1 cellular context compared by ENCODE assay signal in the genomic region with DNA sequence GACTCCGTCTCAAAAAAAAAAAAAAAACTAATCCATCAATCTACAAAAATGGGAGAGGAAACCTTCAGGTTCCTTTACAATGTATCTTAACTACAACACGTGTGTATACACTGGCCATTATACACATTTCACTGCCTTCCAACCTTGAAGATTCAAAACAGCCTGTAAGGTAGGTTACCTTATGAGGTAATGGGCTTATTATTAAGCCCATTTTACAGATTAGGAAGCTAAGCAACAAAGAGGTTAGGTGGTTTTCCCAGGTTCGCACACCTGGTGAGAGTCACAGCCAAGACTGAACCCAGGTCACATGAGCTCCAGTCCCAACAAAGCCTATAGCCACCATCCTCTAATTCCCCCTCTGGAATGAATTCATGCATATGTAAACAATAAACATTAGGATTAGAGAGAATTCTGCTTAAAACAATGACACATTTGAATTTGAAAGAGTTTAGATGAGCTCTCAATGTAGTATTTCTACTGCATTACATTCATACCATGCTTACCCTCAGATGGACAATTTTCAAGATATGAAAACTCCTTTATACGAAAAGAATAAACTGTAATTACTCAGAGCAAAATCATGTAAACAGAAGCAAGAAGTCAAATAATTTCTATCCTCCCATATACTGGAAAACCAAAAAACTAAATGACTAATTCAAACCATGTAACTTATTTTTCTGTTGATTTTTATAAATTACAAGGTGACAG.
TF ChIP-seq lines count a peak whose summit lies in the region.

No MANE protein-coding gene starts in this region.

TF ChIP-seq in GM23338, 12 proteins besides CTCF, POLR2A, EP300 and RAD21 (continued from another document):
- TF ChIP-seq, protein P1, sequence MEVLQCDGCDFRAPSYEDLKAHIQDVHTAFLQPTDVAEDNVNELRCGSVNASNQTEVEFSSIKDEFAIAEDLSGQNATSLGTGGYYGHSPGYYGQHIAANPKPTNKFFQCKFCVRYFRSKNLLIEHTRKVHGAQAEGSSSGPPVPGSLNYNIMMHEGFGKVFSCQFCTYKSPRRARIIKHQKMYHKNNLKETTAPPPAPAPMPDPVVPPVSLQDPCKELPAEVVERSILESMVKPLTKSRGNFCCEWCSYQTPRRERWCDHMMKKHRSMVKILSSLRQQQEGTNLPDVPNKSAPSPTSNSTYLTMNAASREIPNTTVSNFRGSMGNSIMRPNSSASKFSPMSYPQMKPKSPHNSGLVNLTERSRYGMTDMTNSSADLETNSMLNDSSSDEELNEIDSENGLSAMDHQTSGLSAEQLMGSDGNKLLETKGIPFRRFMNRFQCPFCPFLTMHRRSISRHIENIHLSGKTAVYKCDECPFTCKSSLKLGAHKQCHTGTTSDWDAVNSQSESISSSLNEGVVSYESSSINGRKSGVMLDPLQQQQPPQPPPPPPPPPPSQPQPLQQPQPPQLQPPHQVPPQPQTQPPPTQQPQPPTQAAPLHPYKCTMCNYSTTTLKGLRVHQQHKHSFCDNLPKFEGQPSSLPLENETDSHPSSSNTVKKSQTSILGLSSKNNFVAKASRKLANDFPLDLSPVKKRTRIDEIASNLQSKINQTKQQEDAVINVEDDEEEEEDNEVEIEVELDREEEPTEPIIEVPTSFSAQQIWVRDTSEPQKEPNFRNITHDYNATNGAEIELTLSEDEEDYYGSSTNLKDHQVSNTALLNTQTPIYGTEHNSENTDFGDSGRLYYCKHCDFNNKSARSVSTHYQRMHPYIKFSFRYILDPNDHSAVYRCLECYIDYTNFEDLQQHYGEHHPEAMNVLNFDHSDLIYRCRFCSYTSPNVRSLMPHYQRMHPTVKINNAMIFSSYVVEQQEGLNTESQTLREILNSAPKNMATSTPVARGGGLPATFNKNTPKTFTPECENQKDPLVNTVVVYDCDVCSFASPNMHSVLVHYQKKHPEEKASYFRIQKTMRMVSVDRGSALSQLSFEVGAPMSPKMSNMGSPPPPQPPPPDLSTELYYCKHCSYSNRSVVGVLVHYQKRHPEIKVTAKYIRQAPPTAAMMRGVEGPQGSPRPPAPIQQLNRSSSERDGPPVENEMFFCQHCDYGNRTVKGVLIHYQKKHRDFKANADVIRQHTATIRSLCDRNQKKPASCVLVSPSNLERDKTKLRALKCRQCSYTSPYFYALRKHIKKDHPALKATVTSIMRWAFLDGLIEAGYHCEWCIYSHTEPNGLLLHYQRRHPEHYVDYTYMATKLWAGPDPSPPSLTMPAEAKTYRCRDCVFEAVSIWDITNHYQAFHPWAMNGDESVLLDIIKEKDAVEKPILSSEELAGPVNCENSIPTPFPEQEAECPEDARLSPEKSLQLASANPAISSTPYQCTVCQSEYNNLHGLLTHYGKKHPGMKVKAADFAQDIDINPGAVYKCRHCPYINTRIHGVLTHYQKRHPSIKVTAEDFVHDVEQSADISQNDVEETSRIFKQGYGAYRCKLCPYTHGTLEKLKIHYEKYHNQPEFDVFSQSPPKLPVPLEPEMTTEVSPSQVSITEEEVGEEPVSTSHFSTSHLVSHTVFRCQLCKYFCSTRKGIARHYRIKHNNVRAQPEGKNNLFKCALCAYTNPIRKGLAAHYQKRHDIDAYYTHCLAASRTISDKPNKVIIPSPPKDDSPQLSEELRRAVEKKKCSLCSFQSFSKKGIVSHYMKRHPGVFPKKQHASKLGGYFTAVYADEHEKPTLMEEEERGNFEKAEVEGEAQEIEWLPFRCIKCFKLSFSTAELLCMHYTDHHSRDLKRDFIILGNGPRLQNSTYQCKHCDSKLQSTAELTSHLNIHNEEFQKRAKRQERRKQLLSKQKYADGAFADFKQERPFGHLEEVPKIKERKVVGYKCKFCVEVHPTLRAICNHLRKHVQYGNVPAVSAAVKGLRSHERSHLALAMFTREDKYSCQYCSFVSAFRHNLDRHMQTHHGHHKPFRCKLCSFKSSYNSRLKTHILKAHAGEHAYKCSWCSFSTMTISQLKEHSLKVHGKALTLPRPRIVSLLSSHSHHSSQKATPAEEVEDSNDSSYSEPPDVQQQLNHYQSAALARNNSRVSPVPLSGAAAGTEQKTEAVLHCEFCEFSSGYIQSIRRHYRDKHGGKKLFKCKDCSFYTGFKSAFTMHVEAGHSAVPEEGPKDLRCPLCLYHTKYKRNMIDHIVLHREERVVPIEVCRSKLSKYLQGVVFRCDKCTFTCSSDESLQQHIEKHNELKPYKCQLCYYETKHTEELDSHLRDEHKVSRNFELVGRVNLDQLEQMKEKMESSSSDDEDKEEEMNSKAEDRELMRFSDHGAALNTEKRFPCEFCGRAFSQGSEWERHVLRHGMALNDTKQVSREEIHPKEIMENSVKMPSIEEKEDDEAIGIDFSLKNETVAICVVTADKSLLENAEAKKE (CRISPR knock-in tag; IDR thresholded peaks at IDR 0.05) = no peak
- TF ChIP-seq, protein P2, sequence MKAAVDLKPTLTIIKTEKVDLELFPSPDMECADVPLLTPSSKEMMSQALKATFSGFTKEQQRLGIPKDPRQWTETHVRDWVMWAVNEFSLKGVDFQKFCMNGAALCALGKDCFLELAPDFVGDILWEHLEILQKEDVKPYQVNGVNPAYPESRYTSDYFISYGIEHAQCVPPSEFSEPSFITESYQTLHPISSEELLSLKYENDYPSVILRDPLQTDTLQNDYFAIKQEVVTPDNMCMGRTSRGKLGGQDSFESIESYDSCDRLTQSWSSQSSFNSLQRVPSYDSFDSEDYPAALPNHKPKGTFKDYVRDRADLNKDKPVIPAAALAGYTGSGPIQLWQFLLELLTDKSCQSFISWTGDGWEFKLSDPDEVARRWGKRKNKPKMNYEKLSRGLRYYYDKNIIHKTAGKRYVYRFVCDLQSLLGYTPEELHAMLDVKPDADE (IDR thresholded peaks at IDR 0.05) = no peak
- TF ChIP-seq STAT1 (IDR thresholded peaks at IDR 0.05; ENCODE audit: unreplicated experiment) = no peak
- TF ChIP-seq POLR2AphosphoS5 (IDR thresholded peaks at IDR 0.05; ENCODE audit: low read depth) = no peak
- TF ChIP-seq JUNB (IDR thresholded peaks at IDR 0.05; ENCODE audit: unreplicated experiment) = no peak
- TF ChIP-seq ZNF114 (CRISPR knock-in tag; IDR thresholded peaks at IDR 0.05) = no peak
- no peak for TF ChIP-seq EZH2phosphoT487 (IDR thresholded peaks at IDR 0.05; ENCODE audit: unreplicated experiment)
- no peak for TF ChIP-seq CREB1 (CRISPR knock-in tag; IDR thresholded peaks at IDR 0.05; ENCODE audit: low read depth)
- no peak for TF ChIP-seq EZH2 (IDR thresholded peaks at IDR 0.05; ENCODE audit: low read depth, unreplicated experiment)
- no peak for TF ChIP-seq ZNF331 (CRISPR knock-in tag; IDR thresholded peaks at IDR 0.05; ENCODE audit: low read depth)
- TF ChIP-seq NANOG (IDR thresholded peaks at IDR 0.05; ENCODE audit: borderline replicate concordance) = no peak
